29 cellular contexts compared by ENCODE assay signal in the genomic region with DNA sequence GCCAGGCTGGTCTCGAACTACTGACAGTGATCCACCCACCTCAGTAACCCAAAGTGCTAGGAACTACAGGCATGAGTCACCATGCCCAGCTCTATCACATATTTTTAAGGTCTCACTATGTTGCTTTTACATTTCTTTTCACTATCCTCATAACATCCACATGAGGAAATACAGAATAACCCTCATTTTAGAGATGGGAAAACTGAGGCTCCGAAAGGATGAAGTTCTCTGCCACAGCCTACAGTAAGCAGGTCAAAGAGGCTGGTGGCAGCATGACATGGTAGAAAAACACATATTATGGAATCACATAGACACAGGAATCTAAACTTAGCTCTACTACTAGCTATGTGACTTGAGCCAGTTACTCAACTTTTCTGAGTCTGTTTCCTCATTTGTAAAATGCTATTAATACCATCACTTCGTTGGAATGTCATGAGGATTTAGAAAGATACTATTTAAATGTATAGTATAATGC. TPM values are rescaled to one million over a fixed set of nuclear protein-coding genes. Genes with fewer than 3 reads are reported as not detected.
DNase-seq lines count a peak whose midpoint lies in the region; ATAC-seq, FAIRE-seq and TF ChIP-seq lines count a peak whose summit lies in the region.
"Had no signal": no experiment of that assay in that cellular context is flagged by ENCODE, and none has a peak within 500 bp of the region (broad histone marks: within the 10 kb centered on the region; RNA-seq: fewer than 3 reads in every experiment).

No MANE protein-coding gene starts in this region.

- H3K36me3 Mint-ChIP-seq in type B pancreatic cell: peaks cover 64% of the 10 kb centered on the region

- 100% methylated on average over 3 of the region's 3 CpGs for WGBS in GM12878 (ENCODE audit: insufficient coverage, insufficient replicate concordance, low lambda C conversion rate, missing lambda C conversion rate)

- H3K36me3 ChIP-seq in GM12878 (ENCODE audit: control insufficient read depth in 2 of 2, insufficient read depth in 2 of 2, low read length in 1 of 2): peaks cover 11 to 31% of the 10 kb centered on the region in 2 experiments

- no peak overlapping the region for H3K4me3 ChIP-seq in GM12878
- no peak overlapping the region for H3K4me3 ChIP-seq in fibroblast of villous mesenchyme (ENCODE audit: low read depth, low read length)
- H3K4me3 ChIP-seq: ascending aorta, skin epidermis had no signal

- RAD21 ChIA-PET in GM12878 (lab: Charles Lee; ENCODE audit: unreplicated experiment): no interaction called here

- intact Hi-C loops in GM12878 (cut with micrococcal nuclease; ENCODE audit: unreplicated experiment): no loop called here

- H3K4me1 ChIP-seq in GM12878 (ENCODE audit: control insufficient read depth, insufficient read depth, low read length): no peaks in the 10 kb centered on the region
- H3K4me1 ChIP-seq: ascending aorta had no signal

- FAIRE-seq in GM12878 (lab: Jason Lieb, UNC): no peak
- FAIRE-seq: GM18507, kidney, RCC 7860 had no signal

- POLR2A ChIA-PET in GM12878 (lab: Charles Lee): no interaction called here

- no peaks in the 10 kb centered on the region for H3K27me3 ChIP-seq in GM12878 (replicated peaks in 1 of 2; ENCODE audit: control insufficient read depth in 2 of 2, insufficient read depth in 2 of 2, low read length in 1 of 2)
- H3K27me3 ChIP-seq: ascending aorta had no signal

- H3K9ac ChIP-seq in GM12878 (ENCODE audit: control insufficient read depth, insufficient read depth, low read length): no peak overlapping the region

- H3K4me1 Mint-ChIP-seq in type B pancreatic cell (ENCODE audit: unreplicated experiment): no peaks in the 10 kb centered on the region
- H3K4me1 Mint-ChIP-seq: activated CD4-positive, alpha-beta memory T cell treated with anti-CD3 and anti-CD28 coated beads, Interleukin-2, amount 10 ng/mL, durations not matched to agents 7 days and 5 days had no signal

- peak overlapping the region; percentile 67 for H3K27ac Mint-ChIP-seq in type B pancreatic cell
- H3K27ac Mint-ChIP-seq: activated CD4-positive, alpha-beta memory T cell treated with anti-CD3 and anti-CD28 coated beads, Interleukin-2, amount 10 ng/mL, durations not matched to agents 7 days and 5 days; activated naive CD4-positive, alpha-beta T cell treated with anti-CD3 and anti-CD28 coated beads, Interleukin-2, amount 50 U/mL, for 72 hours; CD8-positive, alpha-beta T cell; dendritic cell treated with granulocyte-macrophage colony-stimulating factor and Interleukin-4, amounts not matched to agents 40 ng/mL and 50 ng/mL, for 4 days; natural killer cell treated with Interleukin-12 subunit alpha and Interleukin-12 subunit beta and Interleukin-15 and Interleukin-18, amount 100 ng/mL, for 72 hours; stimulated activated naive CD8-positive, alpha-beta T cell treated with anti-CD3 and anti-CD28 coated beads, Interleukin-15, Interleukin-2, amounts not matched to agents 100 ng/mL and 50 ng/mL, for 24 hours had no signal

- no peak overlapping the region for H2AFZ ChIP-seq in GM12878 (ENCODE audit: control insufficient read depth, low read depth, low read length)

- H3K4me2 ChIP-seq in GM12878 (ENCODE audit: control insufficient read depth, insufficient read depth): no peak overlapping the region

- ATAC-seq in GM12878 (no peak), GM19023 (IDR thresholded peaks at IDR 0.05; ENCODE audit: unreplicated experiment) (no peak), GM21528 (IDR thresholded peaks at IDR 0.05; ENCODE audit: low FRiP score, unreplicated experiment) (no peak)
- ATAC-seq: activated naive CD4-positive, alpha-beta T cell treated with anti-CD3 and anti-CD28 coated beads, Interleukin-2, amount 50 U/mL, for 72 hours; CD8-positive, alpha-beta T cell; natural killer cell treated with Interleukin-12 subunit alpha and Interleukin-12 subunit beta and Interleukin-15 and Interleukin-18, amount 100 ng/mL, for 72 hours had no signal

- SMC1A ChIA-PET in GM12878 (lab: Charles Lee; ENCODE audit: uncharacterized antibody, unreplicated experiment): no interaction called here

- H3K27me3 Mint-ChIP-seq in type B pancreatic cell: no peaks in the 10 kb centered on the region
- H3K27me3 Mint-ChIP-seq: activated CD4-positive, alpha-beta memory T cell treated with anti-CD3 and anti-CD28 coated beads, Interleukin-2, amount 10 ng/mL, durations not matched to agents 7 days and 5 days; dendritic cell treated with granulocyte-macrophage colony-stimulating factor and Interleukin-4, amounts not matched to agents 40 ng/mL and 50 ng/mL, for 4 days; natural killer cell treated with Interleukin-12 subunit alpha and Interleukin-12 subunit beta and Interleukin-15 and Interleukin-18, amount 100 ng/mL, for 72 hours; stimulated activated naive CD8-positive, alpha-beta T cell treated with anti-CD3 and anti-CD28 coated beads, Interleukin-15, Interleukin-2, amounts not matched to agents 100 ng/mL and 50 ng/mL, for 24 hours had no signal

- no peak for TF ChIP-seq POLR2A in GM12878 (IDR thresholded peaks at IDR 0.05; ENCODE audit: low read depth, low read length)

- no peak overlapping the region for H3K27ac ChIP-seq in GM12878 (ENCODE audit: control insufficient read depth, insufficient read depth)
- H3K27ac ChIP-seq: ascending aorta, HL-60, skin epidermis had no signal

- no peak for TF ChIP-seq EP300 in GM12878 (IDR thresholded peaks at IDR 0.05; ENCODE audit: borderline replicate concordance in 1 of 2, control insufficient read depth in 1 of 2, low read depth in 2 of 2, low read length in 2 of 2)

- H3K9me3 Mint-ChIP-seq in type B pancreatic cell: peaks cover 6% of the 10 kb centered on the region

- no peak for TF ChIP-seq RAD21 in GM12878 (IDR thresholded peaks at IDR 0.05; ENCODE audit: insufficient read depth, low read depth, low read length)

- TSS peak; percentile 14 for BruUV-seq in GM12878 (replicated peaks; lab: Mats Ljungman, UMichigan)

- in situ Hi-C loops in GM12878 (cut with MboI): no loop called here

- no peak for TF ChIP-seq CTCF in GM12878 (IDR thresholded peaks at IDR 0.05 in 2 of 3, conservative IDR thresholded peaks at IDR 0.05 in 1 of 3; ENCODE audit: control insufficient read depth in 2 of 3, extremely low read depth in 1 of 3, insufficient read depth in 1 of 3, low read depth in 3 of 3, low read length in 3 of 3)
- TF ChIP-seq CTCF in fibroblast of villous mesenchyme (IDR thresholded peaks at IDR 0.05; ENCODE audit: insufficient read depth, low read depth, low read length): no peak
- no peak for TF ChIP-seq CTCF in type B pancreatic cell (conservative IDR thresholded peaks at IDR 0.05)

- H4K20me1 ChIP-seq in GM12878 (ENCODE audit: control insufficient read depth, insufficient read depth): no peaks in the 10 kb centered on the region

- no peaks in the 10 kb centered on the region for H3K79me2 ChIP-seq in GM12878 (ENCODE audit: control insufficient read depth, insufficient read depth, low read length)

- peaks cover 24% of the 10 kb centered on the region for H3K9me3 ChIP-seq in GM12878 (replicated peaks; ENCODE audit: control insufficient read depth, insufficient read depth, low read length)
- H3K9me3 ChIP-seq: ascending aorta had no signal

- H3K4me3 Mint-ChIP-seq in type B pancreatic cell: no peak overlapping the region
- H3K4me3 Mint-ChIP-seq: activated CD4-positive, alpha-beta memory T cell treated with anti-CD3 and anti-CD28 coated beads, Interleukin-2, amount 10 ng/mL, durations not matched to agents 7 days and 5 days; CD8-positive, alpha-beta T cell; dendritic cell treated with granulocyte-macrophage colony-stimulating factor and Interleukin-4, amounts not matched to agents 40 ng/mL and 50 ng/mL, for 4 days; natural killer cell treated with Interleukin-12 subunit alpha and Interleukin-12 subunit beta and Interleukin-15 and Interleukin-18, amount 100 ng/mL, for 72 hours; stimulated activated naive CD8-positive, alpha-beta T cell treated with anti-CD3 and anti-CD28 coated beads, Interleukin-15, Interleukin-2, amounts not matched to agents 100 ng/mL and 50 ng/mL, for 24 hours had no signal

- CTCF ChIA-PET in GM12878 (lab: Yijun Ruan, JAX): no interaction called here

- DNase-seq in SIG-M5 treated with dmso at 0.1 percent for 504 hours (lab: John Stamatoyannopoulos, UW; ENCODE audit: unreplicated experiment) (peak; percentile 64), SIG-M5 (lab: John Stamatoyannopoulos, UW) (no peak), GM12878 (ENCODE audit: low read depth, low spot score) (no peak), fibroblast of villous mesenchyme (ENCODE audit: low read depth) (peak; percentile 36), type B pancreatic cell (ENCODE audit: extremely low spot score, unreplicated experiment) (no peak), OCI-M1 (lab: John Stamatoyannopoulos, UW) (no peak)
- DNase-seq: 8988T; activated CD4-positive, alpha-beta memory T cell treated with anti-CD3 and anti-CD28 coated beads, Interleukin-2, amount 10 ng/mL, durations not matched to agents 7 days and 5 days; CD8-positive, alpha-beta T cell; GDM1; Kasumi-1; kidney; midbrain; NCI-H1092 treated with DMSO at 0.1 percent for 48 hours; NCI-H187; NCI-H2171 treated with DMSO at 0.1 percent for 48 hours; NCI-H524 treated with DMSO at 0.1 percent for 48 hours; T-helper 1 cell had no signal

TF ChIP-seq in GM12878, 131 proteins besides CTCF, POLR2A, EP300 and RAD21 (continues in another document):
- TF ChIP-seq SUPT20H (IDR thresholded peaks at IDR 0.05; ENCODE audit: borderline replicate concordance, control insufficient read depth, low read depth, low read length) (no peak), IKZF2 (IDR thresholded peaks at IDR 0.05) (no peak)

RNA-seq across cellular contexts. Expression of gene APPBP2, which starts 32.2 kb away (rescaled TPM):
- total RNA-seq in GM12878 (2013; cell fraction: nucleolus; rRNA removed): 30.8 and 50.6 TPM in 2 replicates
- 12.1 and 16.2 TPM in 2 replicates for total RNA-seq in GM12878 (2014; rRNA removed)
- 14.1 and 14.5 TPM in 2 replicates for total RNA-seq in GM12878 (2014; rRNA removed; fragmentation: Illumina TruSeq; extraction: Trizol)
- 22.5 and 25.3 TPM in 2 replicates for total RNA-seq in GM12878 (2021)
- 4.2 TPM for polyA plus RNA-seq in GM12878 (2011; ENCODE audit: low read depth)
- 21.2 and 30.9 TPM in 2 replicates for polyA plus RNA-seq in GM12878 (2011; rRNA removed)
- 4.6 and 6.2 TPM in 2 replicates for polyA plus RNA-seq in GM12878 (2011; cell fraction: cytosol; rRNA removed)
- polyA plus RNA-seq in GM12878 (2011; cell fraction: nucleus; rRNA removed): 7.1 and 8.0 TPM in 2 replicates
- 6.8 and 11.3 TPM in 2 replicates for polyA plus RNA-seq in GM12878 (2012)
- 11.4 and 14.1 TPM in 2 replicates for polyA plus RNA-seq in GM12878 (2014; fragmentation: Illumina TruSeq; extraction: Trizol)
- 1 to 10 TPM; 4.3 to 5.7 TPM for polyA plus RNA-seq in GM12878 (2014; fragmentation: Nextera tagmentation; extraction: Ambion mirVana)
- 7.3 and 8.4 TPM in 2 replicates for polyA plus RNA-seq in GM12878 (2014; rRNA removed)
- 10 to 100 TPM; 30.3 to 30.8 TPM for polyA plus RNA-seq in GM12878 (2016; fragmentation: Nextera tagmentation; extraction: Ambion mirVana)
- polyA minus RNA-seq in GM12878 (2011; rRNA and poly(A)+ RNA removed): 17.1 and 30.9 TPM in 2 replicates
- polyA minus RNA-seq in GM12878 (2011; cell fraction: cytosol; rRNA and poly(A)+ RNA removed): 9.7 and 12.0 TPM in 2 replicates
- 6.3 and 11.2 TPM in 2 replicates for polyA minus RNA-seq in GM12878 (2011; cell fraction: nucleus; rRNA and poly(A)+ RNA removed)
- 42.8 and 69.1 TPM in 2 replicates for total RNA-seq in fibroblast of villous mesenchyme
- 44.8 and 66.4 TPM in 2 replicates for total RNA-seq in type B pancreatic cell (ENCODE audit: low replicate concordance)

Comparison
In these comparisons a context has a peak if more than half of its experiments do, and no peak if none do; other contexts are left out.
1. DNase-seq: peak in SIG-M5 treated with dmso at 0.1 percent for 504 hours (single experiment) and fibroblast of villous mesenchyme (single experiment); none in SIG-M5 (single experiment), GM12878 (single experiment), type B pancreatic cell (single experiment) and OCI-M1 (single experiment).